ENCODE assay signal across 8 cellular contexts in genomic region chr10:23439452-23439919, GRCh38. TPM values are rescaled to one million over a fixed set of nuclear protein-coding genes. Genes with fewer than 3 reads are reported as not detected.
DNase-seq lines count a peak whose midpoint lies in the region; ATAC-seq and TF ChIP-seq lines count a peak whose summit lies in the region.

No MANE protein-coding gene starts in this region.

- no peak for TF ChIP-seq POLR2A in spleen (IDR thresholded peaks at IDR 0.05)

- no peak for DNase-seq in AG04449 (ENCODE audit: low read depth, low spot score)
- DNase-seq in activated T-cell treated with anti-CD3 and anti-CD28 coated beads, Interleukin-2, amount 50 U/mL, for 24 hours: no peak
- peak in 1 of 3 donors; percentile 28 for DNase-seq in right cardiac atrium
- no peak for DNase-seq in spleen
- no peak for DNase-seq in NCI-H1092 (lab: John Stamatoyannopoulos, UW)
- DNase-seq in epidermal melanocyte (ENCODE audit: insufficient read length, low spot score): no peak

- peak overlapping the region; percentile 68 for H3K4me3 ChIP-seq in AG04449 (ENCODE audit: low read depth, low read length)
- peak overlapping the region; percentile 97 for H3K4me3 ChIP-seq in right cardiac atrium (ENCODE audit: low read length)
- peak overlapping the region; percentile 63 to 88 (median 70) for H3K4me3 ChIP-seq in spleen

- CTCF ChIA-PET in AG04449 (lab: Yijun Ruan, JAX): interaction anchor here (1.0 to 2.1 kb wide), 3 partner anchors 9 to 124 kb away, joined by 3 to 7 read pairs (median 3); no protein-coding TSS in a partner anchor

- H3K9me3 ChIP-seq in right cardiac atrium (ENCODE audit: control insufficient read depth, low read length) (no peaks in the 10 kb centered on the region), spleen (no peaks in the 10 kb centered on the region)

- no peak overlapping the region for H3K27ac Mint-ChIP-seq in activated T-cell treated with anti-CD3 and anti-CD28 coated beads, Interleukin-2, amount 50 U/mL, for 24 hours

- POLR2A ChIA-PET in AG04449 (lab: Yijun Ruan, JAX): interaction anchor here (1.0 to 1.7 kb wide), 2 partner anchors 39 to 107 kb away, joined by 3 to 5 read pairs; no protein-coding TSS in a partner anchor

- intact Hi-C loops in right cardiac atrium (cut with DNase I): loop anchor here in 1 of 4 donors (5.0 kb wide), 1 partner anchor 92 kb away; no protein-coding TSS in a partner anchor
- intact Hi-C loops in spleen (cut with DNase I; ENCODE audit: low total_unique reads): no loop called here

- no peaks in the 10 kb centered on the region for H3K27me3 ChIP-seq in right cardiac atrium (ENCODE audit: control insufficient read depth, insufficient read depth)
- H3K27me3 ChIP-seq in spleen (replicated peaks in 1 of 7): no peaks in the 10 kb centered on the region

- WGBS in right cardiac atrium: under 1% methylated on average over 74 of the region's 74 CpGs
- WGBS in spleen, 5 donors: 0 to 1% (median 0%) methylated on average over 39 to 74 of the region's 74 CpGs

- H3K4me1 Mint-ChIP-seq in activated T-cell treated with anti-CD3 and anti-CD28 coated beads, Interleukin-2, amount 50 U/mL, for 24 hours (ENCODE audit: low read depth): peaks cover 43% of the 10 kb centered on the region

- ATAC-seq in GM18520 (IDR thresholded peaks at IDR 0.05; ENCODE audit: unreplicated experiment): peak; percentile 2
- ATAC-seq in HG03108 (IDR thresholded peaks at IDR 0.05; ENCODE audit: unreplicated experiment): peak; percentile 4
- no peak for ATAC-seq in right cardiac atrium

- H3K36me3 ChIP-seq in spleen: peaks cover 0 to 16% (median 2%) of the 10 kb centered on the region in 6 donors

- peak overlapping the region; percentile 93 for H3K4me3 Mint-ChIP-seq in activated T-cell treated with anti-CD3 and anti-CD28 coated beads, Interleukin-2, amount 50 U/mL, for 24 hours

- H3K27me3 Mint-ChIP-seq in activated T-cell treated with anti-CD3 and anti-CD28 coated beads, Interleukin-2, amount 50 U/mL, for 24 hours: no peaks in the 10 kb centered on the region

- H3K27ac ChIP-seq in right cardiac atrium (ENCODE audit: low read length) (peak overlapping the region; percentile 98), spleen (peak overlapping the region; percentile 93 to 99 (median 99))

- peaks cover 37% of the 10 kb centered on the region for H3K36me3 Mint-ChIP-seq in activated T-cell treated with anti-CD3 and anti-CD28 coated beads, Interleukin-2, amount 50 U/mL, for 24 hours (ENCODE audit: low read depth)

- H3K4me1 ChIP-seq in right cardiac atrium (ENCODE audit: control insufficient read depth, insufficient read depth, low read length) (no peaks in the 10 kb centered on the region), spleen (peaks cover 19 to 69% (median 48%) of the 10 kb centered on the region in 6 donors)

- TF ChIP-seq CTCF in AG04449 (IDR thresholded peaks at IDR 0.05; ENCODE audit: insufficient read depth, low read length, missing control alignments) (no peak), spleen (IDR thresholded peaks at IDR 0.05 in 8 of 11, conservative IDR thresholded peaks at IDR 0.05 in 3 of 11) (no peak)

- no peaks in the 10 kb centered on the region for H3K9me3 Mint-ChIP-seq in activated T-cell treated with anti-CD3 and anti-CD28 coated beads, Interleukin-2, amount 50 U/mL, for 24 hours

RNA-seq across cellular contexts. Expression of gene OTUD1, which starts 0.6 kb away (rescaled TPM):
- total RNA-seq in right cardiac atrium (10 to 100 TPM; 13.5 to 17.8 (median 14.2) TPM), spleen (10 to 100 TPM; 18.4 to 34.4 (median 30.4) TPM)
- polyA plus RNA-seq in right cardiac atrium (27.3 TPM), spleen (10 to 100 TPM; 11.7 to 14.6 (median 14.1) TPM)

Comparison
In these comparisons a context has a peak if more than half of its experiments do, and no peak if none do; other contexts are left out.
1. ATAC-seq: peak in GM18520 (single experiment) and HG03108 (single experiment); none in right cardiac atrium (0 of 2).
2. Peak in every context shown above with its lines, with median percentiles within 50 percentile points of each other: H3K4me3 ChIP-seq.